In the genomic region with DNA sequence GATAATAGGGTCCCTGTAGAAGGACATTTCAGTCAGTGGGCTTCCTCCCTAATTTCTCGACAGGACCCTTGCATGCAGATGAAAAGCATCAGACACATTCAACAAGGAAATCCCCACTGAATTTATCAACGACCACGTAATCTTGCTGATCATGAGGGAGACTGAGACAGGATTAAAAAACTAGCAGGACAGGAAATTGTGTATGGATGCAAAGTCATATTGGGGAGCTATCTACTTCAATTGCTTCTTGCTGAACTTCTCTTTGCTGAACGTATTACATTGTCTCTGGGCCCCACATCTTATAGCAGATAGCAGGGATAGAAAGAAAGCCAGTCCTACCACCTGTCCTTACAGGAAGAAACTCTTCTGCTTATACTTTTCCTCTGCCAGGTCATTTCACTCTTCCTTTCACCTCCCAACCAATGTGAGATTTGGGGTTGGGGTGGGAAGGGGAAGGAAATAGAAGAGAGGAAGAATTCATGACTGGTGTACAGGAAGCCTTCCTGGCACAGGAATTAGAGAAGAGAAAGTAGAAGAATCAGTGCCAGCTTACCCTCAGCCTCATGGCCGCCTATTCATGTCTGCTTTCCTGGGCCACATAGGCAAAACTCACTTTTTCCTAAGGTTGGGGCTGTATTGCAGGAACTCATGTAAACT, we compare ENCODE assay signal across 9 cellular contexts.
DNase-seq lines count a peak whose midpoint lies in the region; ATAC-seq, FAIRE-seq and TF ChIP-seq lines count a peak whose summit lies in the region.
"Had no signal": no experiment of that assay in that cellular context is flagged by ENCODE, and none has a peak within 500 bp of the region (broad histone marks: within the 10 kb centered on the region; RNA-seq: fewer than 3 reads in every experiment).

No MANE protein-coding gene starts in this region.

- H3K4me1 ChIP-seq in heart right ventricle (peaks cover 5 to 36% (median 26%) of the 10 kb centered on the region in 9 donors), right cardiac atrium (ENCODE audit: control insufficient read depth, insufficient read depth, low read length) (peaks cover 8% of the 10 kb centered on the region), foreskin keratinocyte (peaks cover 32% of the 10 kb centered on the region), pancreas (peaks cover 21 to 30% (median 26%) of the 10 kb centered on the region in 3 donors)

- no peaks in the 10 kb centered on the region for H3K27me3 ChIP-seq in heart right ventricle
- H3K27me3 ChIP-seq in right cardiac atrium (ENCODE audit: control insufficient read depth, insufficient read depth) = no peaks in the 10 kb centered on the region
- H3K27me3 ChIP-seq in foreskin keratinocyte = no peaks in the 10 kb centered on the region
- no peaks in the 10 kb centered on the region for H3K27me3 ChIP-seq in pancreas

- H3K4me3 ChIP-seq in heart right ventricle (no peak overlapping the region), right cardiac atrium (ENCODE audit: low read length) (no peak overlapping the region), pancreas (no peak overlapping the region)

- DNase-seq in heart right ventricle (no peak), right cardiac atrium (no peak), foreskin keratinocyte (no peak), pancreas (no peak), COR-L47 (lab: John Stamatoyannopoulos, UW) (no peak), hippocampal formation (lab: John Stamatoyannopoulos, UW) (no peak)
- DNase-seq: activated CD8-positive, alpha-beta memory T cell treated with anti-CD3 and anti-CD28 coated beads, Interleukin-2, amount 50 U/mL, for 48 hours had no signal

- ATAC-seq in heart right ventricle = peak in 5 of 8 donors; percentile 24 to 38 (median 34)
- ATAC-seq in right cardiac atrium = no peak
- ATAC-seq in foreskin keratinocyte = no peak
- peak; percentile 6 to 50 (median 36) for ATAC-seq in pancreas
- ATAC-seq in HG03354 (IDR thresholded peaks at IDR 0.05; ENCODE audit: poor library complexity, severe bottlenecking, unreplicated experiment) = no peak
- no peak for ATAC-seq in HG03342 (IDR thresholded peaks at IDR 0.05; ENCODE audit: unreplicated experiment)

- intact Hi-C loops in heart right ventricle (cut with DNase I) = loop anchor here in 3 of 10 donors (10.0 kb wide), 1 partner anchor 65 kb away; no protein-coding TSS in a partner anchor
- intact Hi-C loops in right cardiac atrium (cut with DNase I) = loop anchor here in 1 of 4 donors (10.0 kb wide), 1 partner anchor 65 kb away; no protein-coding TSS in a partner anchor
- intact Hi-C loops in pancreas (cut with DNase I) = no loop called here

- WGBS in heart right ventricle, 2 donors = 56 to 67% methylated on average over 5 of the region's 5 CpGs
- WGBS in right cardiac atrium = 54% methylated on average over 5 of the region's 5 CpGs
- WGBS in pancreas, 2 donors = 28% methylated on average over 5 of the region's 5 CpGs

- H3K27ac ChIP-seq in heart right ventricle (peak overlapping the region in 8 of 10 donors; percentile 11 to 76 (median 46)), right cardiac atrium (ENCODE audit: low read length) (no peak overlapping the region), foreskin keratinocyte (peak overlapping the region; percentile 85), pancreas (peak overlapping the region; percentile 37 to 82 (median 62))

- FAIRE-seq in pancreas (lab: Jason Lieb, UNC) = no peak

- H3K9me3 ChIP-seq in heart right ventricle = peaks cover 0 to 16% (median 8%) of the 10 kb centered on the region in 11 donors
- H3K9me3 ChIP-seq in right cardiac atrium (ENCODE audit: control insufficient read depth, low read length) = no peaks in the 10 kb centered on the region
- H3K9me3 ChIP-seq in pancreas = no peaks in the 10 kb centered on the region

- no peaks in the 10 kb centered on the region for H3K36me3 ChIP-seq in heart right ventricle
- H3K36me3 ChIP-seq in pancreas = no peaks in the 10 kb centered on the region

- TF ChIP-seq CTCF in heart right ventricle (IDR thresholded peaks at IDR 0.05) (no peak), foreskin keratinocyte (conservative IDR thresholded peaks at IDR 0.05) (no peak), pancreas (IDR thresholded peaks at IDR 0.05) (no peak)

Comparison
In these comparisons a context has a peak if more than half of its experiments do, and no peak if none do; other contexts are left out.
1. ATAC-seq: peak in heart right ventricle (5 of 8) and pancreas (4 of 4); none in right cardiac atrium (0 of 2), foreskin keratinocyte (single experiment), HG03354 (single experiment) and HG03342 (single experiment).